In genomic region chr9:94941211-94941875, GRCh38 we compare ENCODE assay signal across 2 cellular contexts.
TF ChIP-seq lines count a peak whose summit lies in the region.

No MANE protein-coding gene starts in this region.

TF ChIP-seq in A549, 52 proteins besides CTCF, POLR2A, EP300 and RAD21 (continued from another document and continues in another):
- TF ChIP-seq ZSCAN20 (CRISPR knock-in tag; IDR thresholded peaks at IDR 0.05) (no peak; the same call in 1 of the 2 replicates), MAZ (IDR thresholded peaks at IDR 0.05; ENCODE audit: borderline replicate concordance, low read depth, low read length) (no peak), RCOR1 (IDR thresholded peaks at IDR 0.05; ENCODE audit: low read depth, low read length) (no peak), TP53 (CRISPR knock-in tag; IDR thresholded peaks at IDR 0.05) (no peak), EHF (CRISPR knock-in tag; IDR thresholded peaks at IDR 0.05) (peak; percentile 86), CBX8 (IDR thresholded peaks at IDR 0.05) (no peak), RNF2 (IDR thresholded peaks at IDR 0.05; ENCODE audit: borderline replicate concordance, low read depth) (no peak), HOXB13 (CRISPR knock-in tag; IDR thresholded peaks at IDR 0.05; ENCODE audit: low read depth) (0 out of 2 replicates have a peak, but pooled peaks have one; percentile 33), JUN (IDR thresholded peaks at IDR 0.05) (peak; percentile 57 to 70; a peak in 1 of 5 replicates), FOXS1 (CRISPR knock-in tag; IDR thresholded peaks at IDR 0.05) (0 out of 2 replicates have a peak, but pooled peaks have one; percentile 36), HMGXB4 (CRISPR knock-in tag; IDR thresholded peaks at IDR 0.05; ENCODE audit: borderline replicate concordance) (no peak), CHD2 (IDR thresholded peaks at IDR 0.05; ENCODE audit: low read length, partially characterized antibody) (no peak), HDAC2 (IDR thresholded peaks at IDR 0.05) (no peak), ATOH8 (CRISPR knock-in tag; IDR thresholded peaks at IDR 0.05; ENCODE audit: low read depth) (peak; percentile 30)
- TF ChIP-seq, protein P1, sequence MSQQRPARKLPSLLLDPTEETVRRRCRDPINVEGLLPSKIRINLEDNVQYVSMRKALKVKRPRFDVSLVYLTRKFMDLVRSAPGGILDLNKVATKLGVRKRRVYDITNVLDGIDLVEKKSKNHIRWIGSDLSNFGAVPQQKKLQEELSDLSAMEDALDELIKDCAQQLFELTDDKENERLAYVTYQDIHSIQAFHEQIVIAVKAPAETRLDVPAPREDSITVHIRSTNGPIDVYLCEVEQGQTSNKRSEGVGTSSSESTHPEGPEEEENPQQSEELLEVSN (IDR thresholded peaks at IDR 0.05; ENCODE audit: borderline replicate concordance, low read depth): peak; percentile 34; the same call in 1 of the 2 replicates
- TF ChIP-seq, protein P2, sequence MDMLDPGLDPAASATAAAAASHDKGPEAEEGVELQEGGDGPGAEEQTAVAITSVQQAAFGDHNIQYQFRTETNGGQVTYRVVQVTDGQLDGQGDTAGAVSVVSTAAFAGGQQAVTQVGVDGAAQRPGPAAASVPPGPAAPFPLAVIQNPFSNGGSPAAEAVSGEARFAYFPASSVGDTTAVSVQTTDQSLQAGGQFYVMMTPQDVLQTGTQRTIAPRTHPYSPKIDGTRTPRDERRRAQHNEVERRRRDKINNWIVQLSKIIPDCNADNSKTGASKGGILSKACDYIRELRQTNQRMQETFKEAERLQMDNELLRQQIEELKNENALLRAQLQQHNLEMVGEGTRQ (IDR thresholded peaks at IDR 0.05): no peak
- TF ChIP-seq, protein P3, sequence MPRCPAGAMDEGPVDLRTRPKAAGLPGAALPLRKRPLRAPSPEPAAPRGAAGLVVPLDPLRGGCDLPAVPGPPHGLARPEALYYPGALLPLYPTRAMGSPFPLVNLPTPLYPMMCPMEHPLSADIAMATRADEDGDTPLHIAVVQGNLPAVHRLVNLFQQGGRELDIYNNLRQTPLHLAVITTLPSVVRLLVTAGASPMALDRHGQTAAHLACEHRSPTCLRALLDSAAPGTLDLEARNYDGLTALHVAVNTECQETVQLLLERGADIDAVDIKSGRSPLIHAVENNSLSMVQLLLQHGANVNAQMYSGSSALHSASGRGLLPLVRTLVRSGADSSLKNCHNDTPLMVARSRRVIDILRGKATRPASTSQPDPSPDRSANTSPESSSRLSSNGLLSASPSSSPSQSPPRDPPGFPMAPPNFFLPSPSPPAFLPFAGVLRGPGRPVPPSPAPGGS (IDR thresholded peaks at IDR 0.05): 0 out of 3 replicates have a peak, but pooled peaks have one; percentile 32
- TF ChIP-seq, protein P4, sequence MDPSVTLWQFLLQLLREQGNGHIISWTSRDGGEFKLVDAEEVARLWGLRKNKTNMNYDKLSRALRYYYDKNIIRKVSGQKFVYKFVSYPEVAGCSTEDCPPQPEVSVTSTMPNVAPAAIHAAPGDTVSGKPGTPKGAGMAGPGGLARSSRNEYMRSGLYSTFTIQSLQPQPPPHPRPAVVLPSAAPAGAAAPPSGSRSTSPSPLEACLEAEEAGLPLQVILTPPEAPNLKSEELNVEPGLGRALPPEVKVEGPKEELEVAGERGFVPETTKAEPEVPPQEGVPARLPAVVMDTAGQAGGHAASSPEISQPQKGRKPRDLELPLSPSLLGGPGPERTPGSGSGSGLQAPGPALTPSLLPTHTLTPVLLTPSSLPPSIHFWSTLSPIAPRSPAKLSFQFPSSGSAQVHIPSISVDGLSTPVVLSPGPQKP (IDR thresholded peaks at IDR 0.05; ENCODE audit: low read depth, low read length): no peak
- TF ChIP-seq, protein P5, sequence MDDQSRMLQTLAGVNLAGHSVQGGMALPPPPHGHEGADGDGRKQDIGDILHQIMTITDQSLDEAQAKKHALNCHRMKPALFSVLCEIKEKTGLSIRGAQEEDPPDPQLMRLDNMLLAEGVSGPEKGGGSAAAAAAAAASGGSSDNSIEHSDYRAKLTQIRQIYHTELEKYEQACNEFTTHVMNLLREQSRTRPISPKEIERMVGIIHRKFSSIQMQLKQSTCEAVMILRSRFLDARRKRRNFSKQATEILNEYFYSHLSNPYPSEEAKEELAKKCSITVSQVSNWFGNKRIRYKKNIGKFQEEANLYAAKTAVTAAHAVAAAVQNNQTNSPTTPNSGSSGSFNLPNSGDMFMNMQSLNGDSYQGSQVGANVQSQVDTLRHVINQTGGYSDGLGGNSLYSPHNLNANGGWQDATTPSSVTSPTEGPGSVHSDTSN (IDR thresholded peaks at IDR 0.05): no peak

TF ChIP-seq in IMR-90, 13 proteins besides CTCF, POLR2A, EP300 and RAD21:
- TF ChIP-seq, protein P4 (IDR thresholded peaks at IDR 0.05; ENCODE audit: borderline replicate concordance, low read depth, low read length): no peak
- TF ChIP-seq, protein P2 (IDR thresholded peaks at IDR 0.05; ENCODE audit: low read depth, low read length): no peak
- no peak for TF ChIP-seq CHD1 (IDR thresholded peaks at IDR 0.05; ENCODE audit: low read depth, low read length)
- TF ChIP-seq MAZ (IDR thresholded peaks at IDR 0.05; ENCODE audit: borderline replicate concordance, low read depth, low read length): no peak
- no peak for TF ChIP-seq SMC3 (IDR thresholded peaks at IDR 0.05; ENCODE audit: low read depth, low read length)
- TF ChIP-seq MAFK (IDR thresholded peaks at IDR 0.05; ENCODE audit: low read depth, low read length): no peak
- no peak for TF ChIP-seq CEBPB (IDR thresholded peaks at IDR 0.05; ENCODE audit: low read depth, low read length)
TF ChIP-seq in IMR-90: peak in this region for 0.
